10 cellular contexts compared by ENCODE assay signal in the genomic region with DNA sequence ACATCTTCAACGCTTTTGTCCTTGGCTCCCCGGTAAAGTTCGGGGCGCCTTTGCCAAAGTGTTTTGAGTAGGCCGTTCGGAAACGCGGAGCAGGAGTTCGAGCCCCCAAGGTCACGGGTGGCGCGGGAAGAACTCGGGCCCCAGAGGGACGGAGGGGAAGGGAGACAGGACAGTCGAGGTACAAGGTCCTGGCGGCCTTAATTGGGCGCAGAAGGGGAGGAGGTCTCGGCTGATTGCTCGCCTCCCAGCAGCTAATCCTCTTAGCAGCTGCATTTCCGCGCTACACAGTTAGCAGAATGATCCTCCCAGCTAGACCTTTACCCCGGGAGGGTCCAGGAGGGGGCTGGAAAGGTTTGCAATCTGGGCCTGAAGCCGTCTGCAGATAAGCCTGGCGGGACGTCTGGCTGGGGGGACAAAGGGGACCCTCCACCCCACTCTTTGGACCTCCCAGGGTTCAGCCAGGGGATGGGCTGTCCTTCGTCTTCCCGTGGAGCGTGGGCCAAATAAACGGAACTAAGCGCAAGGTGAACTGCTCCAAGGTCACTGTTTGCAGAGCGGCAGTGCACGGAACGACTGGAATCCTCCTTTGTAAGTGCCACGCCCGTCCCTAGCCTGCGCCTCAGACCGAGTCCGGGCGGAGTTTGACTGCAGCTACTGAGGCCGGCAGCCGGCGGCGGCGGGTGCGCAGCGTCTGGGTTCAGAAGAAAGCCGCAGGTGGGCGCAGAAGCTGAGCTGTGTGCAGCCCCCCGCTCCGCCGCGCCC. TPM values are rescaled to one million over a fixed set of nuclear protein-coding genes. Genes with fewer than 3 reads are reported as not detected.
DNase-seq lines count a peak whose midpoint lies in the region; ATAC-seq, FAIRE-seq and TF ChIP-seq lines count a peak whose summit lies in the region.
"Had no signal": no experiment of that assay in that cellular context is flagged by ENCODE, and none has a peak within 500 bp of the region (broad histone marks: within the 10 kb centered on the region; RNA-seq: fewer than 3 reads in every experiment).

No MANE protein-coding gene starts in this region.

- peaks cover 14% of the 10 kb centered on the region for H3K36me3 Mint-ChIP-seq in T-helper 2 cell treated with Interferon-gamma antibody and Interleukin-4, amounts not matched to agents 5 μg/mL and 100 μg/mL, for 36 hours (ENCODE audit: low read depth)
- peaks cover 5% of the 10 kb centered on the region for H3K36me3 Mint-ChIP-seq in activated B cell treated with CpG ODN at 0.5 μM for 24 hours (ENCODE audit: low read depth)
- H3K36me3 Mint-ChIP-seq in stimulated activated effector memory CD8-positive, alpha-beta T cell treated with anti-CD3 and anti-CD28 coated beads, Interleukin-12 subunit alpha, Interleukin-12 subunit beta, amount 100 ng/mL, for 72 hours, result peaks cover 78% of the 10 kb centered on the region

- no peaks in the 10 kb centered on the region for H3K36me3 ChIP-seq in hepatocyte (replicated peaks; ENCODE audit: insufficient read depth, low read depth)

- H3K27me3 Mint-ChIP-seq in T-helper 2 cell treated with Interferon-gamma antibody and Interleukin-4, amounts not matched to agents 5 μg/mL and 100 μg/mL, for 36 hours (ENCODE audit: low read depth), result peaks cover 75% of the 10 kb centered on the region
- peaks cover 78% of the 10 kb centered on the region for H3K27me3 Mint-ChIP-seq in activated B cell treated with CpG ODN at 0.5 μM for 24 hours

- peaks cover 26% of the 10 kb centered on the region for H3K4me1 ChIP-seq in hepatocyte (ENCODE audit: insufficient read depth)

- CTCF ChIA-PET in activated B cell treated with CpG ODN at 0.5 μM for 24 hours (lab: Charles Lee), result no interaction called here

- H4K20me1 ChIP-seq in hepatocyte (ENCODE audit: insufficient read depth, poor library complexity, severe bottlenecking), result no peaks in the 10 kb centered on the region

- H3K4me2 ChIP-seq in hepatocyte, result peak overlapping the region; percentile 98

- no peak overlapping the region for H3K27ac ChIP-seq in hepatocyte
- H3K27ac ChIP-seq: VCaP had no signal

- no peaks in the 10 kb centered on the region for H3K9me3 ChIP-seq in hepatocyte (ENCODE audit: low read depth)

- no peaks in the 10 kb centered on the region for H3K79me2 ChIP-seq in hepatocyte

- POLR2A ChIA-PET in activated B cell treated with CpG ODN at 0.5 μM for 24 hours (lab: Charles Lee), result no interaction called here

- 3% methylated on average over 52 of the region's 52 CpGs for WGBS in hepatocyte (ENCODE audit: low lambda C conversion rate, missing lambda C conversion rate)

- H3K9me3 Mint-ChIP-seq in T-helper 2 cell treated with Interferon-gamma antibody and Interleukin-4, amounts not matched to agents 5 μg/mL and 100 μg/mL, for 36 hours, result no peaks in the 10 kb centered on the region
- no peaks in the 10 kb centered on the region for H3K9me3 Mint-ChIP-seq in activated B cell treated with CpG ODN at 0.5 μM for 24 hours
- H3K9me3 Mint-ChIP-seq in stimulated activated effector memory CD8-positive, alpha-beta T cell treated with anti-CD3 and anti-CD28 coated beads, Interleukin-12 subunit alpha, Interleukin-12 subunit beta, amount 100 ng/mL, for 72 hours, result no peaks in the 10 kb centered on the region

- peaks cover 90% of the 10 kb centered on the region for H3K27me3 ChIP-seq in hepatocyte

- DNase-seq in T-helper 2 cell treated with Interferon-gamma antibody and Interleukin-4, amounts not matched to agents 5 μg/mL and 100 μg/mL, for 36 hours (ENCODE audit: low spot score), result no peak
- DNase-seq in T-helper 2 cell, result no peak
- no peak for DNase-seq in activated B cell treated with CpG ODN at 0.5 μM for 24 hours
- DNase-seq in hepatocyte (ENCODE audit: low spot score), result peak; percentile 68
- DNase-seq in stimulated activated effector memory CD8-positive, alpha-beta T cell treated with anti-CD3 and anti-CD28 coated beads, Interleukin-12 subunit alpha, Interleukin-12 subunit beta, amount 100 ng/mL, for 72 hours (ENCODE audit: low spot score in 2 of 2), result peak; percentile 40 to 72
- DNase-seq in frontal cortex (ENCODE audit: low spot score in 2 of 2), result no peak
- DNase-seq in hepatic stellate cell (ENCODE audit: low spot score), result no peak
- DNase-seq: DND-41 had no signal

- ATAC-seq in activated B cell treated with CpG ODN at 0.5 μM for 24 hours (ENCODE audit: low read depth) (no peak), HG03521 (IDR thresholded peaks at IDR 0.05; ENCODE audit: unreplicated experiment) (no peak)
- ATAC-seq in stimulated activated effector memory CD8-positive, alpha-beta T cell treated with anti-CD3 and anti-CD28 coated beads, Interleukin-12 subunit alpha, Interleukin-12 subunit beta, amount 100 ng/mL, for 72 hours, result peak; percentile 20

- H3K4me1 Mint-ChIP-seq in T-helper 2 cell treated with Interferon-gamma antibody and Interleukin-4, amounts not matched to agents 5 μg/mL and 100 μg/mL, for 36 hours (ENCODE audit: low read depth), result peaks cover 28% of the 10 kb centered on the region
- H3K4me1 Mint-ChIP-seq in activated B cell treated with CpG ODN at 0.5 μM for 24 hours, result peaks cover 33% of the 10 kb centered on the region
- peaks cover 62% of the 10 kb centered on the region for H3K4me1 Mint-ChIP-seq in stimulated activated effector memory CD8-positive, alpha-beta T cell treated with anti-CD3 and anti-CD28 coated beads, Interleukin-12 subunit alpha, Interleukin-12 subunit beta, amount 100 ng/mL, for 72 hours

- H3K27ac Mint-ChIP-seq in T-helper 2 cell treated with Interferon-gamma antibody and Interleukin-4, amounts not matched to agents 5 μg/mL and 100 μg/mL, for 36 hours, result no peak overlapping the region
- H3K27ac Mint-ChIP-seq in activated B cell treated with CpG ODN at 0.5 μM for 24 hours, result no peak overlapping the region
- H3K27ac Mint-ChIP-seq in stimulated activated effector memory CD8-positive, alpha-beta T cell treated with anti-CD3 and anti-CD28 coated beads, Interleukin-12 subunit alpha, Interleukin-12 subunit beta, amount 100 ng/mL, for 72 hours, result peak overlapping the region; percentile 98

- H3K4me3 Mint-ChIP-seq in T-helper 2 cell treated with Interferon-gamma antibody and Interleukin-4, amounts not matched to agents 5 μg/mL and 100 μg/mL, for 36 hours, result peak overlapping the region; percentile 97
- H3K4me3 Mint-ChIP-seq in activated B cell treated with CpG ODN at 0.5 μM for 24 hours, result peak overlapping the region; percentile 38
- peak overlapping the region; percentile 95 for H3K4me3 Mint-ChIP-seq in stimulated activated effector memory CD8-positive, alpha-beta T cell treated with anti-CD3 and anti-CD28 coated beads, Interleukin-12 subunit alpha, Interleukin-12 subunit beta, amount 100 ng/mL, for 72 hours

- no peaks in the 10 kb centered on the region for H3K9me2 ChIP-seq in hepatocyte (replicated peaks; ENCODE audit: insufficient read depth)

- no peak overlapping the region for H3K4me3 ChIP-seq in hepatocyte

- intact Hi-C loops in activated B cell treated with CpG ODN at 0.5 μM for 24 hours (cut with micrococcal nuclease), result loop anchor here (10.0 kb wide), 1 partner anchor 580 kb away; no protein-coding TSS in a partner anchor

- TF ChIP-seq CTCF in activated B cell treated with CpG ODN at 0.5 μM for 24 hours (IDR thresholded peaks at IDR 0.05) (no peak), hepatocyte (IDR thresholded peaks at IDR 0.05; ENCODE audit: poor library complexity) (no peak)

- no peak for FAIRE-seq in frontal cortex (lab: Jason Lieb, UNC)

- no peak overlapping the region for H2AFZ ChIP-seq in hepatocyte

RNA-seq across cellular contexts. Expression of a gene that starts 7.2 kb away (rescaled TPM):
- total RNA-seq in activated B cell treated with CpG ODN at 0.5 μM for 24 hours (0.10 TPM in 1 of 2 replicates, not detected in the other), hepatocyte (not detected in 2 replicates), frontal cortex (6.9 TPM)
- 0.39 TPM in 1 of 2 replicates, not detected in the other for polyA plus RNA-seq in hepatocyte

Comparison
In these comparisons a context has a peak if more than half of its experiments do, and no peak if none do; other contexts are left out.
1. DNase-seq: peak in hepatocyte (single experiment) and stimulated activated effector memory CD8-positive, alpha-beta T cell treated with anti-CD3 and anti-CD28 coated beads, Interleukin-12 subunit alpha, Interleukin-12 subunit beta, amount 100 ng/mL, for 72 hours (2 of 2); none in T-helper 2 cell treated with Interferon-gamma antibody and Interleukin-4, amounts not matched to agents 5 μg/mL and 100 μg/mL, for 36 hours (single experiment), T-helper 2 cell (0 of 5), activated B cell treated with CpG ODN at 0.5 μM for 24 hours (single experiment), frontal cortex (0 of 2) and hepatic stellate cell (single experiment).
2. H3K4me3 Mint-ChIP-seq: peak in every context shown above with its lines; median percentile 97 in T-helper 2 cell treated with Interferon-gamma antibody and Interleukin-4, amounts not matched to agents 5 μg/mL and 100 μg/mL, for 36 hours; 95 in stimulated activated effector memory CD8-positive, alpha-beta T cell treated with anti-CD3 and anti-CD28 coated beads, Interleukin-12 subunit alpha, Interleukin-12 subunit beta, amount 100 ng/mL, for 72 hours; 38 in activated B cell treated with CpG ODN at 0.5 μM for 24 hours.